Comparison of ENCODE assay signal across 1 cellular context in the genomic region with DNA sequence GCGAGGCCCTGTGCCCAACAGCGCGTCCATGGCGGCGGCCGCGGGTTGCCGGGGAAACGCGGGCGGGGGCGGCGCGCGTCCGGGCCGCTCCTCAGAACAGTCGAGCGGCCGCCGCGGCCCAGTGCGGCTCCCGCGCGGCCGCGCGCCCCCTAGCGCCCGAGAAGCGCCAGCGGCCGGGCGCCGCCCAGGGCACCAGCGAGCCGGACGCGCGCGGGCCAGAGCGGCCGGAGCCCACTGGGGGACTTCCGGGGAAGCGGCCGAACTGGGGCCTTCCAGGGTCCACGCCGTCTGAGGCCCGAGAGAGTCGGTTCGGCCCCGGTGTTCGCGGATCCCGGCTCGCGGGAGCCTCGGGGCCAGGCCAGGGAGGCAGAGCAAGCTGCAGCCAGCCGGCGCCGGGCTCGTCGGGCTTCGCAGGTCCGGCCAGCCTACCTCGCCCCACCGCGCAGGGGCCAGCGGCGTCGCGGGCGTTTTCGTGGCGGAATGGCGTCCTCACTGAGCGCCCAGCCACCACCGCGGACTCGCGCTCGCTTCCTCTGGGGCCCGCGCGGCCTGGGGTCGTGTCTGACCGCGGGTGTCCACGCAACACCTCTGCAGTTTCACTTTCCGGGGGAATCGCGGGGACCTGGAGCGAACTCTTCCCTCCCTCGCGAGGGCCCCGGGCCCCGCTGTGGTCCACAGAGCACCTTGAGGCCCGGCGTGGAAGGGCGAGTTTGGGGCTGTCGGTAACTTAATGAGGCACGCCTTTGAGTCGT.
TF ChIP-seq lines count a peak whose summit lies in the region.

A gene with protein sequence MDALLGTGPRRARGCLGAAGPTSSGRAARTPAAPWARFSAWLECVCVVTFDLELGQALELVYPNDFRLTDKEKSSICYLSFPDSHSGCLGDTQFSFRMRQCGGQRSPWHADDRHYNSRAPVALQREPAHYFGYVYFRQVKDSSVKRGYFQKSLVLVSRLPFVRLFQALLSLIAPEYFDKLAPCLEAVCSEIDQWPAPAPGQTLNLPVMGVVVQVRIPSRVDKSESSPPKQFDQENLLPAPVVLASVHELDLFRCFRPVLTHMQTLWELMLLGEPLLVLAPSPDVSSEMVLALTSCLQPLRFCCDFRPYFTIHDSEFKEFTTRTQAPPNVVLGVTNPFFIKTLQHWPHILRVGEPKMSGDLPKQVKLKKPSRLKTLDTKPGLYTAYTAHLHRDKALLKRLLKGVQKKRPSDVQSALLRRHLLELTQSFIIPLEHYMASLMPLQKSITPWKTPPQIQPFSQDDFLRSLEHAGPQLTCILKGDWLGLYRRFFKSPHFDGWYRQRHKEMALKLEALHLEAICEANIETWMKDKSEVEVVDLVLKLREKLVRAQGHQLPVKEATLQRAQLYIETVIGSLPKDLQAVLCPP (minus strand): TSS at position 54 of the 752 bp plus-strand sequence. CDS start 24 bp downstream, at position 30.

TF ChIP-seq in HepG2, 621 proteins besides CTCF, POLR2A, EP300 and RAD21 (continued from another document and continues in another):
- TF ChIP-seq, protein P1, sequence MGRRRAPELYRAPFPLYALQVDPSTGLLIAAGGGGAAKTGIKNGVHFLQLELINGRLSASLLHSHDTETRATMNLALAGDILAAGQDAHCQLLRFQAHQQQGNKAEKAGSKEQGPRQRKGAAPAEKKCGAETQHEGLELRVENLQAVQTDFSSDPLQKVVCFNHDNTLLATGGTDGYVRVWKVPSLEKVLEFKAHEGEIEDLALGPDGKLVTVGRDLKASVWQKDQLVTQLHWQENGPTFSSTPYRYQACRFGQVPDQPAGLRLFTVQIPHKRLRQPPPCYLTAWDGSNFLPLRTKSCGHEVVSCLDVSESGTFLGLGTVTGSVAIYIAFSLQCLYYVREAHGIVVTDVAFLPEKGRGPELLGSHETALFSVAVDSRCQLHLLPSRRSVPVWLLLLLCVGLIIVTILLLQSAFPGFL (CRISPR knock-in tag; IDR thresholded peaks at IDR 0.05), result peak; percentile 87
- TF ChIP-seq KDM3A (CRISPR knock-in tag; IDR thresholded peaks at IDR 0.05; ENCODE audit: low read depth) (0 out of 2 replicates have a peak, but pooled peaks have one; percentile 54), ZNF230 (CRISPR knock-in tag; IDR thresholded peaks at IDR 0.05) (peak; percentile 66), RBM39 (IDR thresholded peaks at IDR 0.05; ENCODE audit: low read depth, low read length, poor library complexity, severe bottlenecking) (no peak), ADNP (CRISPR knock-in tag; IDR thresholded peaks at IDR 0.05) (no peak), LCORL (IDR thresholded peaks at IDR 0.05) (no peak), LCORL (CRISPR knock-in tag; IDR thresholded peaks at IDR 0.05) (peak; percentile 26; the same call in 1 of the 2 replicates), EZH2 (conservative IDR thresholded peaks at IDR 0.05; ENCODE audit: low read depth, low read length) (no peak), ZNF10 (CRISPR knock-in tag; IDR thresholded peaks at IDR 0.05; ENCODE audit: borderline replicate concordance, low read depth) (no peak), TBX2 (CRISPR knock-in tag; IDR thresholded peaks at IDR 0.05; ENCODE audit: borderline replicate concordance) (0 out of 2 replicates have a peak, but pooled peaks have one; percentile 66), GTF2F1 (IDR thresholded peaks at IDR 0.05; ENCODE audit: low read length) (no peak), ZNF562 (CRISPR knock-in tag; IDR thresholded peaks at IDR 0.05; ENCODE audit: borderline replicate concordance) (no peak), POGZ (CRISPR knock-in tag; IDR thresholded peaks at IDR 0.05) (peak; percentile 56; the same call in 1 of the 2 replicates), ZNF800 (CRISPR knock-in tag; IDR thresholded peaks at IDR 0.05) (peak; percentile 92), ZNF567 (CRISPR knock-in tag; IDR thresholded peaks at IDR 0.05; ENCODE audit: borderline replicate concordance) (no peak), CBX1 (IDR thresholded peaks at IDR 0.05; ENCODE audit: low read depth) (peak; percentile 45), FOXO4 (CRISPR knock-in tag; conservative IDR thresholded peaks at IDR 0.05) (no peak), HDAC2 (CRISPR knock-in tag; IDR thresholded peaks at IDR 0.05) (peak; percentile 46; the same call in 1 of the 2 replicates), ELK4 (CRISPR knock-in tag; IDR thresholded peaks at IDR 0.05; ENCODE audit: borderline replicate concordance) (0 out of 2 replicates have a peak, but pooled peaks have one; percentile 59), ARHGAP35 (CRISPR knock-in tag; IDR thresholded peaks at IDR 0.05; ENCODE audit: borderline replicate concordance) (peak; percentile 70), ARID3A (IDR thresholded peaks at IDR 0.05; ENCODE audit: low read depth, low read length) (no peak), THAP11 (CRISPR knock-in tag; IDR thresholded peaks at IDR 0.05) (peak; percentile 67), ZNF777 (CRISPR knock-in tag; IDR thresholded peaks at IDR 0.05) (peak; percentile 88), TEAD3 (CRISPR knock-in tag; optimal IDR thresholded peaks at IDR 0.05; ENCODE audit: borderline replicate concordance) (no peak), TSC22D2 (CRISPR knock-in tag; IDR thresholded peaks at IDR 0.05; ENCODE audit: borderline replicate concordance) (peak; percentile 85; the same call in 1 of the 2 replicates), KLF13 (CRISPR knock-in tag; IDR thresholded peaks at IDR 0.05) (peak; percentile 96), CEBPG (CRISPR knock-in tag; IDR thresholded peaks at IDR 0.05) (no peak), RBM22 (optimal IDR thresholded peaks at IDR 0.05; ENCODE audit: low read length) (no peak), ZXDC (CRISPR knock-in tag; IDR thresholded peaks at IDR 0.05) (no peak), NKX3-1 (CRISPR knock-in tag; IDR thresholded peaks at IDR 0.05) (peak; percentile 93), NR2F6 (IDR thresholded peaks at IDR 0.05) (no peak), NR2F6 (CRISPR knock-in tag; IDR thresholded peaks at IDR 0.05) (no peak), ZNF761 (CRISPR knock-in tag; conservative IDR thresholded peaks at IDR 0.05) (peak; percentile 67; the same call in 1 of the 2 replicates), ZNF749 (CRISPR knock-in tag; IDR thresholded peaks at IDR 0.05; ENCODE audit: borderline replicate concordance) (no peak), ZBTB1 (CRISPR knock-in tag; IDR thresholded peaks at IDR 0.05; ENCODE audit: borderline replicate concordance) (no peak), ZNF878 (CRISPR knock-in tag; IDR thresholded peaks at IDR 0.05) (no peak), ZNF44 (CRISPR knock-in tag; IDR thresholded peaks at IDR 0.05) (no peak), FOXM1 (CRISPR knock-in tag; IDR thresholded peaks at IDR 0.05) (no peak), TGIF2 (CRISPR knock-in tag; IDR thresholded peaks at IDR 0.05) (no peak), HNF4A (CRISPR knock-in tag; IDR thresholded peaks at IDR 0.05) (no peak), ZNF496 (CRISPR knock-in tag; IDR thresholded peaks at IDR 0.05; ENCODE audit: insufficient replicate concordance) (no peak), ZNF788 (CRISPR knock-in tag; IDR thresholded peaks at IDR 0.05; ENCODE audit: borderline replicate concordance) (0 out of 2 replicates have a peak, but pooled peaks have one; percentile 48), BHLHE40 (IDR thresholded peaks at IDR 0.05; ENCODE audit: low read length) (no peak), SP1 (IDR thresholded peaks at IDR 0.05) (no peak), SP1 (CRISPR knock-in tag; IDR thresholded peaks at IDR 0.05) (no peak), RXRB (CRISPR knock-in tag; IDR thresholded peaks at IDR 0.05; ENCODE audit: borderline replicate concordance) (no peak), YY1 (IDR thresholded peaks at IDR 0.05; ENCODE audit: insufficient read depth, insufficient replicate concordance, low read depth, low read length) (peak; percentile 85), TBX3 (IDR thresholded peaks at IDR 0.05; ENCODE audit: borderline replicate concordance) (no peak), RFX1 (IDR thresholded peaks at IDR 0.05) (peak; percentile 76)
- TF ChIP-seq, protein P2, sequence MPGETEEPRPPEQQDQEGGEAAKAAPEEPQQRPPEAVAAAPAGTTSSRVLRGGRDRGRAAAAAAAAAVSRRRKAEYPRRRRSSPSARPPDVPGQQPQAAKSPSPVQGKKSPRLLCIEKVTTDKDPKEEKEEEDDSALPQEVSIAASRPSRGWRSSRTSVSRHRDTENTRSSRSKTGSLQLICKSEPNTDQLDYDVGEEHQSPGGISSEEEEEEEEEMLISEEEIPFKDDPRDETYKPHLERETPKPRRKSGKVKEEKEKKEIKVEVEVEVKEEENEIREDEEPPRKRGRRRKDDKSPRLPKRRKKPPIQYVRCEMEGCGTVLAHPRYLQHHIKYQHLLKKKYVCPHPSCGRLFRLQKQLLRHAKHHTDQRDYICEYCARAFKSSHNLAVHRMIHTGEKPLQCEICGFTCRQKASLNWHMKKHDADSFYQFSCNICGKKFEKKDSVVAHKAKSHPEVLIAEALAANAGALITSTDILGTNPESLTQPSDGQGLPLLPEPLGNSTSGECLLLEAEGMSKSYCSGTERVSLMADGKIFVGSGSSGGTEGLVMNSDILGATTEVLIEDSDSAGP (CRISPR knock-in tag; IDR thresholded peaks at IDR 0.05; ENCODE audit: borderline replicate concordance), result peak; percentile 45; the same call in 1 of the 2 replicates
- TF ChIP-seq, protein P3, sequence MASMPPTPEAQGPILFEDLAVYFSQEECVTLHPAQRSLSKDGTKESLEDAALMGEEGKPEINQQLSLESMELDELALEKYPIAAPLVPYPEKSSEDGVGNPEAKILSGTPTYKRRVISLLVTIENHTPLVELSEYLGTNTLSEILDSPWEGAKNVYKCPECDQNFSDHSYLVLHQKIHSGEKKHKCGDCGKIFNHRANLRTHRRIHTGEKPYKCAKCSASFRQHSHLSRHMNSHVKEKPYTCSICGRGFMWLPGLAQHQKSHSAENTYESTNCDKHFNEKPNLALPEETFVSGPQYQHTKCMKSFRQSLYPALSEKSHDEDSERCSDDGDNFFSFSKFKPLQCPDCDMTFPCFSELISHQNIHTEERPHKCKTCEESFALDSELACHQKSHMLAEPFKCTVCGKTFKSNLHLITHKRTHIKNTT (CRISPR knock-in tag; IDR thresholded peaks at IDR 0.05), result 0 out of 2 replicates have a peak, but pooled peaks have one; percentile 11
